1 cellular context compared by ENCODE assay signal in the genomic region with DNA sequence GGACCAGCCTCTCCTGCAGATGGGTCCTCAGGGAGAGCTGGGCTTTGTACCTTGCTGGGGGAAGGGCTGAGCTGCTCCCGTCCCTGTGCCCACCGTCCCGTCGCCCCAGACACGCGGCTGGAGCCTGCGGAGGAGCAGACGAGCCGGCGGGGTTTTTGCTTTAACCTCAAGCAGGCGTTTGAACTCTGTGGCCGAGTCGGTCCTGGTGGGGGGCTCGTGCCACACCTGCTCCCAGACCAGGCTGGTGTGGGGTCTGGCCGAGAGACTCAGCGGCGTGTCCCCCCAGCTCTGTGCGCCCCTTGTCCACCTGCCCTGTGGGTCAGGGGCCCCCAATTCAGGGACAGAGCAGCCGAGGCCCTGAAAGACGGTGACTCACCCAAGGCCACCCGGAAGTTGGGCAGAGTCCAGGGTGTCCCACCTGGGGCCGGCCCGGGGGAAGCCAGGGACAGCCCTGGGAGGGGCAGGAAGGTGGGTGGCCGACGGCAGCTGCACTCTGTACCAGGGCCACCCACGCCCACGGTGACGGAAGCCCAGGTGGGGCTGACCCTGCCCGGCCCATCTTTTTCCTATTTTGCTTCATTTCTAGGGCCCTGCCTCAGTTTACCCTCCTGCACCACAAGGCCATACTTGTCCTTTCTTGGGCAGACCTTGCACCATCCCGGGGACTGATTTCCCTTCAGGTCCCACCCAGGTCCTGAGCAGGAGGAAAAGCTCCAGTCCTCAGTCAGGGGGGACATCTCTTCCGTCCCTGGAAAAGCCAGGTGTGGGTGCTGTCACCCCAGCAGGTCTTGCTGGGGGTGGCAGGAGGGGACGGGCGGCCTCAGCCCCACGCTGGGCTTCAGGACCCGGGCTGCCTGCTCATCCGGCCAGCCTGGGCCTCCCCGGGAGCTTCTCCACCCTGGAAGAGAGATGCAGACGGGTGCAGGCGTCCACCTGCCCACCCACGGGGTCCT.
TF ChIP-seq lines count a peak whose summit lies in the region.

No MANE protein-coding gene starts in this region.

TF ChIP-seq in HepG2, 621 proteins besides CTCF, POLR2A, EP300 and RAD21 (continued from another document and continues in another):
- TF ChIP-seq, protein P1, sequence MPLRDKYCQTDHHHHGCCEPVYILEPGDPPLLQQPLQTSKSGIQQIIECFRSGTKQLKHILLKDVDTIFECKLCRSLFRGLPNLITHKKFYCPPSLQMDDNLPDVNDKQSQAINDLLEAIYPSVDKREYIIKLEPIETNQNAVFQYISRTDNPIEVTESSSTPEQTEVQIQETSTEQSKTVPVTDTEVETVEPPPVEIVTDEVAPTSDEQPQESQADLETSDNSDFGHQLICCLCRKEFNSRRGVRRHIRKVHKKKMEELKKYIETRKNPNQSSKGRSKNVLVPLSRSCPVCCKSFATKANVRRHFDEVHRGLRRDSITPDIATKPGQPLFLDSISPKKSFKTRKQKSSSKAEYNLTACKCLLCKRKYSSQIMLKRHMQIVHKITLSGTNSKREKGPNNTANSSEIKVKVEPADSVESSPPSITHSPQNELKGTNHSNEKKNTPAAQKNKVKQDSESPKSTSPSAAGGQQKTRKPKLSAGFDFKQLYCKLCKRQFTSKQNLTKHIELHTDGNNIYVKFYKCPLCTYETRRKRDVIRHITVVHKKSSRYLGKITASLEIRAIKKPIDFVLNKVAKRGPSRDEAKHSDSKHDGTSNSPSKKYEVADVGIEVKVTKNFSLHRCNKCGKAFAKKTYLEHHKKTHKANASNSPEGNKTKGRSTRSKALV (CRISPR knock-in tag; IDR thresholded peaks at IDR 0.05), result peak; percentile 72; the same call in 1 of the 2 replicates
- peak; percentile 58; the same call in 1 of the 2 replicates for TF ChIP-seq KLF12 (CRISPR knock-in tag; IDR thresholded peaks at IDR 0.05; ENCODE audit: borderline replicate concordance)
- TF ChIP-seq, protein P2, sequence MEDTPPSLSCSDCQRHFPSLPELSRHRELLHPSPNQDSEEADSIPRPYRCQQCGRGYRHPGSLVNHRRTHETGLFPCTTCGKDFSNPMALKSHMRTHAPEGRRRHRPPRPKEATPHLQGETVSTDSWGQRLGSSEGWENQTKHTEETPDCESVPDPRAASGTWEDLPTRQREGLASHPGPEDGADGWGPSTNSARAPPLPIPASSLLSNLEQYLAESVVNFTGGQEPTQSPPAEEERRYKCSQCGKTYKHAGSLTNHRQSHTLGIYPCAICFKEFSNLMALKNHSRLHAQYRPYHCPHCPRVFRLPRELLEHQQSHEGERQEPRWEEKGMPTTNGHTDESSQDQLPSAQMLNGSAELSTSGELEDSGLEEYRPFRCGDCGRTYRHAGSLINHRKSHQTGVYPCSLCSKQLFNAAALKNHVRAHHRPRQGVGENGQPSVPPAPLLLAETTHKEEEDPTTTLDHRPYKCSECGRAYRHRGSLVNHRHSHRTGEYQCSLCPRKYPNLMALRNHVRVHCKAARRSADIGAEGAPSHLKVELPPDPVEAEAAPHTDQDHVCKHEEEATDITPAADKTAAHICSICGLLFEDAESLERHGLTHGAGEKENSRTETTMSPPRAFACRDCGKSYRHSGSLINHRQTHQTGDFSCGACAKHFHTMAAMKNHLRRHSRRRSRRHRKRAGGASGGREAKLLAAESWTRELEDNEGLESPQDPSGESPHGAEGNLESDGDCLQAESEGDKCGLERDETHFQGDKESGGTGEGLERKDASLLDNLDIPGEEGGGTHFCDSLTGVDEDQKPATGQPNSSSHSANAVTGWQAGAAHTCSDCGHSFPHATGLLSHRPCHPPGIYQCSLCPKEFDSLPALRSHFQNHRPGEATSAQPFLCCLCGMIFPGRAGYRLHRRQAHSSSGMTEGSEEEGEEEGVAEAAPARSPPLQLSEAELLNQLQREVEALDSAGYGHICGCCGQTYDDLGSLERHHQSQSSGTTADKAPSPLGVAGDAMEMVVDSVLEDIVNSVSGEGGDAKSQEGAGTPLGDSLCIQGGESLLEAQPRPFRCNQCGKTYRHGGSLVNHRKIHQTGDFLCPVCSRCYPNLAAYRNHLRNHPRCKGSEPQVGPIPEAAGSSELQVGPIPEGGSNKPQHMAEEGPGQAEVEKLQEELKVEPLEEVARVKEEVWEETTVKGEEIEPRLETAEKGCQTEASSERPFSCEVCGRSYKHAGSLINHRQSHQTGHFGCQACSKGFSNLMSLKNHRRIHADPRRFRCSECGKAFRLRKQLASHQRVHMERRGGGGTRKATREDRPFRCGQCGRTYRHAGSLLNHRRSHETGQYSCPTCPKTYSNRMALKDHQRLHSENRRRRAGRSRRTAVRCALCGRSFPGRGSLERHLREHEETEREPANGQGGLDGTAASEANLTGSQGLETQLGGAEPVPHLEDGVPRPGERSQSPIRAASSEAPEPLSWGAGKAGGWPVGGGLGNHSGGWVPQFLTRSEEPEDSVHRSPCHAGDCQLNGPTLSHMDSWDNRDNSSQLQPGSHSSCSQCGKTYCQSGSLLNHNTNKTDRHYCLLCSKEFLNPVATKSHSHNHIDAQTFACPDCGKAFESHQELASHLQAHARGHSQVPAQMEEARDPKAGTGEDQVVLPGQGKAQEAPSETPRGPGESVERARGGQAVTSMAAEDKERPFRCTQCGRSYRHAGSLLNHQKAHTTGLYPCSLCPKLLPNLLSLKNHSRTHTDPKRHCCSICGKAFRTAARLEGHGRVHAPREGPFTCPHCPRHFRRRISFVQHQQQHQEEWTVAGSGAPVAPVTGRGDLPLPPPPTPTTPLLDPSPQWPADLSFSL (CRISPR knock-in tag; IDR thresholded peaks at IDR 0.05), result 0 out of 2 replicates have a peak, but pooled peaks have one; percentile 10
- peak; percentile 86 for TF ChIP-seq MYC (CRISPR knock-in tag; IDR thresholded peaks at IDR 0.05; ENCODE audit: borderline replicate concordance)
- TF ChIP-seq KLF16 (CRISPR knock-in tag; IDR thresholded peaks at IDR 0.05), result peak in 1 of 2 experiments; percentile 93; a peak in 2 of 4 replicates
- peak; percentile 53; the same call in 1 of the 2 replicates for TF ChIP-seq ZNF143 (CRISPR knock-in tag; IDR thresholded peaks at IDR 0.05)
- peak; percentile 83; the same call in 1 of the 2 replicates for TF ChIP-seq TARDBP (CRISPR knock-in tag; IDR thresholded peaks at IDR 0.05)
- TF ChIP-seq FOSL2 (CRISPR knock-in tag; IDR thresholded peaks at IDR 0.05), result peak; percentile 99
- TF ChIP-seq ATF7-NPFF (CRISPR knock-in tag; IDR thresholded peaks at IDR 0.05; ENCODE audit: low read depth), result peak; percentile 60; the same call in 1 of the 2 replicates
- no peak for TF ChIP-seq ZNF720 (CRISPR knock-in tag; IDR thresholded peaks at IDR 0.05)
- TF ChIP-seq, protein P3, sequence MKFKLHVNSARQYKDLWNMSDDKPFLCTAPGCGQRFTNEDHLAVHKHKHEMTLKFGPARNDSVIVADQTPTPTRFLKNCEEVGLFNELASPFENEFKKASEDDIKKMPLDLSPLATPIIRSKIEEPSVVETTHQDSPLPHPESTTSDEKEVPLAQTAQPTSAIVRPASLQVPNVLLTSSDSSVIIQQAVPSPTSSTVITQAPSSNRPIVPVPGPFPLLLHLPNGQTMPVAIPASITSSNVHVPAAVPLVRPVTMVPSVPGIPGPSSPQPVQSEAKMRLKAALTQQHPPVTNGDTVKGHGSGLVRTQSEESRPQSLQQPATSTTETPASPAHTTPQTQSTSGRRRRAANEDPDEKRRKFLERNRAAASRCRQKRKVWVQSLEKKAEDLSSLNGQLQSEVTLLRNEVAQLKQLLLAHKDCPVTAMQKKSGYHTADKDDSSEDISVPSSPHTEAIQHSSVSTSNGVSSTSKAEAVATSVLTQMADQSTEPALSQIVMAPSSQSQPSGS (CRISPR knock-in tag; IDR thresholded peaks at IDR 0.05), result peak; percentile 63; the same call in 1 of the 2 replicates
- TF ChIP-seq, protein P4, sequence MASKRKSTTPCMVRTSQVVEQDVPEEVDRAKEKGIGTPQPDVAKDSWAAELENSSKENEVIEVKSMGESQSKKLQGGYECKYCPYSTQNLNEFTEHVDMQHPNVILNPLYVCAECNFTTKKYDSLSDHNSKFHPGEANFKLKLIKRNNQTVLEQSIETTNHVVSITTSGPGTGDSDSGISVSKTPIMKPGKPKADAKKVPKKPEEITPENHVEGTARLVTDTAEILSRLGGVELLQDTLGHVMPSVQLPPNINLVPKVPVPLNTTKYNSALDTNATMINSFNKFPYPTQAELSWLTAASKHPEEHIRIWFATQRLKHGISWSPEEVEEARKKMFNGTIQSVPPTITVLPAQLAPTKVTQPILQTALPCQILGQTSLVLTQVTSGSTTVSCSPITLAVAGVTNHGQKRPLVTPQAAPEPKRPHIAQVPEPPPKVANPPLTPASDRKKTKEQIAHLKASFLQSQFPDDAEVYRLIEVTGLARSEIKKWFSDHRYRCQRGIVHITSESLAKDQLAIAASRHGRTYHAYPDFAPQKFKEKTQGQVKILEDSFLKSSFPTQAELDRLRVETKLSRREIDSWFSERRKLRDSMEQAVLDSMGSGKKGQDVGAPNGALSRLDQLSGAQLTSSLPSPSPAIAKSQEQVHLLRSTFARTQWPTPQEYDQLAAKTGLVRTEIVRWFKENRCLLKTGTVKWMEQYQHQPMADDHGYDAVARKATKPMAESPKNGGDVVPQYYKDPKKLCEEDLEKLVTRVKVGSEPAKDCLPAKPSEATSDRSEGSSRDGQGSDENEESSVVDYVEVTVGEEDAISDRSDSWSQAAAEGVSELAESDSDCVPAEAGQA (IDR thresholded peaks at IDR 0.05; ENCODE audit: low read depth), result 0 out of 2 replicates have a peak, but pooled peaks have one; percentile 56
- TF ChIP-seq, protein P4 (CRISPR knock-in tag; IDR thresholded peaks at IDR 0.05; ENCODE audit: borderline replicate concordance), result no peak
- no peak for TF ChIP-seq GPN1 (CRISPR knock-in tag; IDR thresholded peaks at IDR 0.05; ENCODE audit: borderline replicate concordance)
- peak; percentile 66; the same call in 1 of the 2 replicates for TF ChIP-seq BCL6 (CRISPR knock-in tag; IDR thresholded peaks at IDR 0.05)
- TF ChIP-seq ZKSCAN5 (CRISPR knock-in tag; IDR thresholded peaks at IDR 0.05), result no peak
- TF ChIP-seq AGO1 (IDR thresholded peaks at IDR 0.05; ENCODE audit: low read depth, low read length, poor library complexity, severe bottlenecking), result peak; percentile 59
- no peak for TF ChIP-seq TCF12 (IDR thresholded peaks at IDR 0.05)
- TF ChIP-seq TCF12 (CRISPR knock-in tag; IDR thresholded peaks at IDR 0.05), result peak; percentile 62
- TF ChIP-seq ZC3H13 (CRISPR knock-in tag; IDR thresholded peaks at IDR 0.05), result peak; percentile 80; the same call in 1 of the 2 replicates
- peak; percentile 95 for TF ChIP-seq SAP130 (CRISPR knock-in tag; IDR thresholded peaks at IDR 0.05; ENCODE audit: low read depth)
- peak; percentile 90 for TF ChIP-seq HOXA5 (CRISPR knock-in tag; IDR thresholded peaks at IDR 0.05)
- peak; percentile 82 for TF ChIP-seq THAP11 (CRISPR knock-in tag; IDR thresholded peaks at IDR 0.05)
- TF ChIP-seq FOXJ3 (CRISPR knock-in tag; IDR thresholded peaks at IDR 0.05; ENCODE audit: borderline replicate concordance), result peak; percentile 25; the same call in 1 of the 2 replicates
- peak; percentile 45; the same call in 1 of the 2 replicates for TF ChIP-seq RNF2 (conservative IDR thresholded peaks at IDR 0.05; ENCODE audit: low read depth)
- TF ChIP-seq, protein P5, sequence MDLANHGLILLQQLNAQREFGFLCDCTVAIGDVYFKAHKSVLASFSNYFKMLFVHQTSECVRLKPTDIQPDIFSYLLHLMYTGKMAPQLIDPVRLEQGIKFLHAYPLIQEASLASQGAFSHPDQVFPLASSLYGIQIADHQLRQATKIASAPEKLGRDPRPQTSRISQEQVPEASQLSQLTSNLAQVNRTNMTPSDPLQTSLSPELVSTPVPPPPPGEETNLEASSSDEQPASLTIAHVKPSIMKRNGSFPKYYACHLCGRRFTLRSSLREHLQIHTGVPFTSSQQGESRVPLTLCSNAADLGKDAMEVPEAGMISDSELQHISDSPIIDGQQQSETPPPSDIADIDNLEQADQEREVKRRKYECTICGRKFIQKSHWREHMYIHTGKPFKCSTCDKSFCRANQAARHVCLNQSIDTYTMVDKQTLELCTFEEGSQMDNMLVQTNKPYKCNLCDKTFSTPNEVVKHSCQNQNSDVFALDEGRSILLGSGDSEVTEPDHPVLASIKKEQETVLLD (CRISPR knock-in tag; IDR thresholded peaks at IDR 0.05; ENCODE audit: low read depth), result no peak
- TF ChIP-seq ZSCAN29 (CRISPR knock-in tag; conservative IDR thresholded peaks at IDR 0.05), result no peak; the same call in 1 of the 2 replicates
- TF ChIP-seq GABPB1 (CRISPR knock-in tag; IDR thresholded peaks at IDR 0.05), result peak; percentile 95
- TF ChIP-seq LCORL (IDR thresholded peaks at IDR 0.05), result no peak
- TF ChIP-seq LCORL (CRISPR knock-in tag; IDR thresholded peaks at IDR 0.05), result peak; percentile 99
- TF ChIP-seq KDM5A (IDR thresholded peaks at IDR 0.05; ENCODE audit: borderline replicate concordance, low read length), result no peak
- 0 out of 2 replicates have a peak, but pooled peaks have one; percentile 10 for TF ChIP-seq ZFP36L1 (CRISPR knock-in tag; IDR thresholded peaks at IDR 0.05)
- peak; percentile 89 for TF ChIP-seq SP5 (CRISPR knock-in tag; IDR thresholded peaks at IDR 0.05; ENCODE audit: borderline replicate concordance, low read depth)
- peak; percentile 88; the same call in 1 of the 2 replicates for TF ChIP-seq ZNF703 (CRISPR knock-in tag; IDR thresholded peaks at IDR 0.05; ENCODE audit: borderline replicate concordance)
- no peak for TF ChIP-seq SP1 (IDR thresholded peaks at IDR 0.05)
- TF ChIP-seq SP1 (CRISPR knock-in tag; IDR thresholded peaks at IDR 0.05), result peak; percentile 29; the same call in 1 of the 2 replicates
- TF ChIP-seq ZNF550 (CRISPR knock-in tag; IDR thresholded peaks at IDR 0.05; ENCODE audit: borderline replicate concordance), result no peak
